Comparison of ENCODE assay signal across 11 cellular contexts in genomic region chr2:133817680-133818566, GRCh38.
A peak's percentile ranks its signal among the peaks of the same experiment; 100 is the strongest.
DNase-seq lines count a peak whose midpoint lies in the region; ATAC-seq and TF ChIP-seq lines count a peak whose summit lies in the region.
"Had no signal": no experiment of that assay in that cellular context is flagged by ENCODE, and none has a peak within 500 bp of the region (broad histone marks: within the 10 kb centered on the region; RNA-seq: fewer than 3 reads in every experiment).

No MANE protein-coding gene starts in this region.

- peak overlapping the region; percentile 45 for H3K27ac ChIP-seq in SK-N-MC
- peak overlapping the region; percentile 79 for H3K27ac ChIP-seq in smooth muscle cell (ENCODE audit: low read depth)
- H3K27ac ChIP-seq: BLaER1 had no signal

- no peaks in the 10 kb centered on the region for H3K9me3 Mint-ChIP-seq in progenitor cell of endocrine pancreas (ENCODE audit: low read depth)

- peaks cover 7% of the 10 kb centered on the region for H3K4me1 ChIP-seq in smooth muscle cell (ENCODE audit: low read depth)
- H3K4me1 ChIP-seq: BLaER1 had no signal

- H3K9ac ChIP-seq in SK-N-MC (ENCODE audit: insufficient read length) = no peak overlapping the region
- H3K9ac ChIP-seq in smooth muscle cell (ENCODE audit: low read depth) = peak overlapping the region; percentile 51
- H3K9ac ChIP-seq: BLaER1 had no signal

- H3K4me1 Mint-ChIP-seq in progenitor cell of endocrine pancreas (ENCODE audit: low read depth) = peaks cover 16% of the 10 kb centered on the region

- H3K9me3 ChIP-seq in SK-N-MC (ENCODE audit: low read depth, low read length) (no peaks in the 10 kb centered on the region), smooth muscle cell (replicated peaks; ENCODE audit: low read depth) (no peaks in the 10 kb centered on the region)
- H3K9me3 ChIP-seq: BLaER1 had no signal

- no peak overlapping the region for H3K4me3 Mint-ChIP-seq in progenitor cell of endocrine pancreas (ENCODE audit: low read depth)
- H3K4me3 Mint-ChIP-seq: activated CD8-positive, alpha-beta T cell treated with anti-CD3 and anti-CD28 coated beads, Interleukin-2, amount 10 ng/mL, durations not matched to agents 7 days and 5 days had no signal

- peak overlapping the region; percentile 16 for H3K4me2 ChIP-seq in smooth muscle cell
- H3K4me2 ChIP-seq: BLaER1 had no signal

- DNase-seq in SHP77 (lab: John Stamatoyannopoulos, UW) = peak; percentile 6 to 8
- no peak for DNase-seq in SHP77 treated with DMSO at 0.1 percent for 48 hours (lab: John Stamatoyannopoulos, UW)
- DNase-seq in SK-N-MC (ENCODE audit: low read depth, low spot score) = no peak
- peak; percentile 43 for DNase-seq in fibroblast of the conjunctiva (ENCODE audit: low read depth)
- no peak for DNase-seq in smooth muscle cell (lab: John Stamatoyannopoulos, UW; ENCODE audit: unreplicated experiment)
- DNase-seq in stimulated activated CD4-positive, alpha-beta T cell treated with anti-CD3 and anti-CD28 coated beads, Interleukin-4, amount 100 ng/mL, for 4 hours = no peak
- no peak for DNase-seq in progenitor cell of endocrine pancreas (ENCODE audit: low spot score, unreplicated experiment)
- DNase-seq: activated CD8-positive, alpha-beta T cell treated with anti-CD3 and anti-CD28 coated beads, Interleukin-2, amount 10 ng/mL, durations not matched to agents 7 days and 5 days; H7 had no signal

- 16% methylated on average over 9 of the region's 9 CpGs for WGBS in smooth muscle cell (ENCODE audit: low lambda C conversion rate)

- H3K79me2 ChIP-seq in smooth muscle cell (ENCODE audit: low read depth) = no peaks in the 10 kb centered on the region

- no peaks in the 10 kb centered on the region for H3F3A ChIP-seq in smooth muscle cell (ENCODE audit: low read depth)

- H3K4me3 ChIP-seq in SK-N-MC = 0 out of 2 replicates have a peak overlapping the region, but pooled peaks have one; percentile 12
- no peak overlapping the region for H3K4me3 ChIP-seq in smooth muscle cell
- H3K4me3 ChIP-seq: BLaER1 had no signal

- no peaks in the 10 kb centered on the region for H4K20me1 ChIP-seq in smooth muscle cell (ENCODE audit: low read depth)
- H4K20me1 ChIP-seq: BLaER1 had no signal

- no peak overlapping the region for H2AFZ ChIP-seq in smooth muscle cell (ENCODE audit: low read depth)

- peaks cover 11% of the 10 kb centered on the region for H3K27me3 Mint-ChIP-seq in progenitor cell of endocrine pancreas

- no peak overlapping the region for H3K27ac Mint-ChIP-seq in progenitor cell of endocrine pancreas
- H3K27ac Mint-ChIP-seq: activated CD8-positive, alpha-beta T cell treated with anti-CD3 and anti-CD28 coated beads, Interleukin-2, amount 10 ng/mL, durations not matched to agents 7 days and 5 days had no signal

- no peaks in the 10 kb centered on the region for H3K27me3 ChIP-seq in smooth muscle cell (ENCODE audit: low read depth)
- H3K27me3 ChIP-seq: BLaER1 had no signal

- no peaks in the 10 kb centered on the region for H3K36me3 Mint-ChIP-seq in progenitor cell of endocrine pancreas (ENCODE audit: insufficient read depth)

- no peak for ATAC-seq in HG02840 (IDR thresholded peaks at IDR 0.05; ENCODE audit: low FRiP score, unreplicated experiment)
- ATAC-seq: activated CD8-positive, alpha-beta T cell treated with anti-CD3 and anti-CD28 coated beads, Interleukin-2, amount 10 ng/mL, durations not matched to agents 7 days and 5 days had no signal

- H3K36me3 ChIP-seq in SK-N-MC (ENCODE audit: insufficient read depth, low read length) (no peaks in the 10 kb centered on the region), smooth muscle cell (ENCODE audit: low read depth) (no peaks in the 10 kb centered on the region)
- H3K36me3 ChIP-seq: BLaER1 had no signal

- TF ChIP-seq CTCF in smooth muscle cell (IDR thresholded peaks at IDR 0.05; ENCODE audit: borderline replicate concordance, insufficient read depth, poor library complexity, severe bottlenecking) (no peak), progenitor cell of endocrine pancreas (IDR thresholded peaks at IDR 0.05; ENCODE audit: unreplicated experiment) (no peak)

Comparison
In these comparisons a context has a peak if more than half of its experiments do, and no peak if none do; other contexts are left out.
1. DNase-seq: peak in SHP77 (2 of 2) and fibroblast of the conjunctiva (single experiment); none in SHP77 treated with DMSO at 0.1 percent for 48 hours (single experiment), SK-N-MC (single experiment), smooth muscle cell (single experiment), stimulated activated CD4-positive, alpha-beta T cell treated with anti-CD3 and anti-CD28 coated beads, Interleukin-4, amount 100 ng/mL, for 4 hours (0 of 2) and progenitor cell of endocrine pancreas (single experiment).